Comparison of ENCODE assay signal across 15 cellular contexts in genomic region chr9:136867480-136867879, GRCh38. TPM values are rescaled to one million over a fixed set of nuclear protein-coding genes. Genes with fewer than 3 reads are reported as not detected.
DNase-seq lines count a peak whose midpoint lies in the region; ATAC-seq and TF ChIP-seq lines count a peak whose summit lies in the region.
"Had no signal": no experiment of that assay in that cellular context is flagged by ENCODE, and none has a peak within 500 bp of the region (broad histone marks: within the 10 kb centered on the region; RNA-seq: fewer than 3 reads in every experiment).

No MANE protein-coding gene starts in this region.

- H3K9me3 ChIP-seq in endodermal cell (ENCODE audit: control insufficient read depth, low read length) (peaks cover 36% of the 10 kb centered on the region), skeletal muscle satellite cell (replicated peaks; ENCODE audit: low read length) (no peaks in the 10 kb centered on the region)
- H3K9me3 ChIP-seq: colonic mucosa, pancreas, vagina had no signal

- peaks cover 16% of the 10 kb centered on the region for H3K4me1 Mint-ChIP-seq in activated T-cell treated with anti-CD3 and anti-CD28 coated beads, Interleukin-2, amount 50 U/mL, for 72 hours (ENCODE audit: low read depth)
- H3K4me1 Mint-ChIP-seq in endodermal cell, result peaks cover 3% of the 10 kb centered on the region

- H3K36me3 ChIP-seq in endodermal cell (ENCODE audit: control insufficient read depth, insufficient read depth, low read length) (peaks cover 20% of the 10 kb centered on the region), skeletal muscle satellite cell (ENCODE audit: insufficient read depth, low read length) (peaks cover 22% of the 10 kb centered on the region)

- 96 to 98% methylated on average over 5 to 18 of the region's 18 CpGs for WGBS in endodermal cell (ENCODE audit: insufficient coverage in 1 of 2, insufficient read length in 1 of 2), 2 experiments

- CTCF ChIA-PET in RWPE1 (lab: Yijun Ruan, JAX), result no interaction called here

- H3K27me3 ChIP-seq in endodermal cell (ENCODE audit: control insufficient read depth, insufficient read depth, low read length, poor library complexity, severe bottlenecking), result no peaks in the 10 kb centered on the region
- no peaks in the 10 kb centered on the region for H3K27me3 ChIP-seq in skeletal muscle satellite cell (ENCODE audit: control insufficient read depth, insufficient read depth, low read length)
- H3K27me3 ChIP-seq: colonic mucosa, pancreas, vagina had no signal

- no peak overlapping the region for H3K4me2 ChIP-seq in skeletal muscle satellite cell (ENCODE audit: low read length)

- H3K9ac ChIP-seq in endodermal cell (ENCODE audit: extremely low read depth, low read length, poor library complexity, severe bottlenecking), result no peak overlapping the region
- no peak overlapping the region for H3K9ac ChIP-seq in skeletal muscle satellite cell (ENCODE audit: low read depth, low read length)

- H3K27me3 Mint-ChIP-seq in activated T-cell treated with anti-CD3 and anti-CD28 coated beads, Interleukin-2, amount 50 U/mL, for 72 hours (ENCODE audit: low read depth), result no peaks in the 10 kb centered on the region
- H3K27me3 Mint-ChIP-seq in endodermal cell (ENCODE audit: insufficient read depth), result no peaks in the 10 kb centered on the region

- no peak for DNase-seq in activated T-cell treated with anti-CD3 and anti-CD28 coated beads, Interleukin-2, amount 50 U/mL, for 72 hours
- no peak for DNase-seq in activated T-cell treated with anti-CD3 and anti-CD28 coated beads, Interleukin-2, amount 50 U/mL, for 48 hours
- DNase-seq in RWPE1 (ENCODE audit: low spot score), result no peak
- no peak for DNase-seq in endodermal cell
- no peak for DNase-seq in Kasumi-1 (lab: John Stamatoyannopoulos, UW)
- no peak for DNase-seq in stimulated activated CD4-positive, alpha-beta T cell treated with anti-CD3 and anti-CD28 coated beads, Interleukin-2, amount 100 ng/mL, for 48 hours
- DNase-seq in NCI-H2227 treated with DMSO at 0.1 percent for 48 hours (lab: John Stamatoyannopoulos, UW), result no peak
- DNase-seq: activated CD4-positive, alpha-beta T cell treated with anti-CD3 and anti-CD28 coated beads, Interleukin-2, amount 50 U/mL, for 1 hour; NCI-H2171; stimulated activated CD4-positive, alpha-beta T cell treated with anti-CD3 and anti-CD28 coated beads, Interleukin-15, amount 100 ng/mL, for 24 hours had no signal

- TF ChIP-seq CTCF in RWPE1 (conservative IDR thresholded peaks at IDR 0.05; ENCODE audit: low read depth) (no peak), endodermal cell (conservative IDR thresholded peaks at IDR 0.05) (no peak)

- H3K27ac ChIP-seq in RWPE1 (0 out of 2 replicates have a peak overlapping the region, but pooled peaks have one; percentile 36), endodermal cell (ENCODE audit: low read depth, low read length) (no peak overlapping the region)
- H3K27ac ChIP-seq: colonic mucosa, vagina had no signal

- peaks cover 0 to 2% of the 10 kb centered on the region in 2 donors for H3K9me3 Mint-ChIP-seq in activated T-cell treated with anti-CD3 and anti-CD28 coated beads, Interleukin-2, amount 50 U/mL, for 72 hours
- peaks cover 53% of the 10 kb centered on the region for H3K9me3 Mint-ChIP-seq in endodermal cell

- peaks cover 5 to 6% of the 10 kb centered on the region in 2 donors for H3K36me3 Mint-ChIP-seq in activated T-cell treated with anti-CD3 and anti-CD28 coated beads, Interleukin-2, amount 50 U/mL, for 72 hours (ENCODE audit: insufficient read depth in 2 of 2)
- H3K36me3 Mint-ChIP-seq in endodermal cell (ENCODE audit: low read depth), result peaks cover 35% of the 10 kb centered on the region

- no peak for ATAC-seq in activated T-cell treated with anti-CD3 and anti-CD28 coated beads, Interleukin-2, amount 50 U/mL, for 72 hours (replicated peaks in 1 of 2)
- ATAC-seq: pancreas, SK-N-SH treated with all-trans-retinoic acid at 6 μM for 48 hours had no signal

- POLR2A ChIA-PET in RWPE1 (lab: Yijun Ruan, JAX; ENCODE audit: low non-redundant PET), result interaction anchor here (0.7 kb wide), 1 partner anchor 21 kb away, joined by 3 read pairs; no protein-coding TSS in a partner anchor

- H3K4me1 ChIP-seq in endodermal cell (ENCODE audit: control insufficient read depth, insufficient read depth, low read length) (no peaks in the 10 kb centered on the region), skeletal muscle satellite cell (ENCODE audit: control insufficient read depth, insufficient read depth, low read length) (peaks cover 7% of the 10 kb centered on the region)

- H3K4me3 Mint-ChIP-seq in activated T-cell treated with anti-CD3 and anti-CD28 coated beads, Interleukin-2, amount 50 U/mL, for 72 hours, result peak overlapping the region; percentile 58 to 78
- peak overlapping the region; percentile 70 for H3K4me3 Mint-ChIP-seq in endodermal cell

- H3K4me3 ChIP-seq in endodermal cell (ENCODE audit: low read length) (peak overlapping the region; percentile 56), skeletal muscle satellite cell (ENCODE audit: low read length) (peak overlapping the region; percentile 95)

- H3K27ac Mint-ChIP-seq in activated T-cell treated with anti-CD3 and anti-CD28 coated beads, Interleukin-2, amount 50 U/mL, for 72 hours, result no peak overlapping the region
- H3K27ac Mint-ChIP-seq in endodermal cell, result no peak overlapping the region

RNA-seq across cellular contexts. Expression of gene EDF1, which starts 1.4 kb away (rescaled TPM):
- 100 to 1,000 TPM; 254 to 267 TPM for total RNA-seq in activated T-cell treated with anti-CD3 and anti-CD28 coated beads, Interleukin-2, amount 50 U/mL, for 72 hours
- 100 to 1,000 TPM; 326 to 339 TPM for total RNA-seq in endodermal cell
- 226 TPM for polyA plus RNA-seq in endodermal cell (2013, experiment 1 of 2)
- 225 TPM for polyA plus RNA-seq in endodermal cell (2013, experiment 2 of 2)
- 209 and 288 TPM in 2 replicates for total RNA-seq in skeletal muscle satellite cell (2012; rRNA removed)

RNA-seq across cellular contexts. Expression of gene MAMDC4, which starts 15.3 kb away (rescaled TPM):
- 10 to 100 TPM; 11.7 to 14.8 TPM for total RNA-seq in activated T-cell treated with anti-CD3 and anti-CD28 coated beads, Interleukin-2, amount 50 U/mL, for 72 hours
- 10 to 100 TPM in 1 of 2 donors, 1 to 10 TPM in 1; 6.8 to 15.4 TPM for total RNA-seq in endodermal cell
- 11.5 TPM for polyA plus RNA-seq in endodermal cell (2013, experiment 1 of 2)
- 9.9 TPM for polyA plus RNA-seq in endodermal cell (2013, experiment 2 of 2)
- 0.51 and 0.66 TPM in 2 replicates for total RNA-seq in skeletal muscle satellite cell (2012; rRNA removed)

RNA-seq across cellular contexts. Expression of gene PHPT1, which starts 18.3 kb away (rescaled TPM):
- 100 to 1,000 TPM in 1 of 2 donors, 10 to 100 TPM in 1; 95.7 to 111 TPM for total RNA-seq in activated T-cell treated with anti-CD3 and anti-CD28 coated beads, Interleukin-2, amount 50 U/mL, for 72 hours
- total RNA-seq in endodermal cell, result 100 to 1,000 TPM; 107 to 122 TPM
- 171 TPM for polyA plus RNA-seq in endodermal cell (2013, experiment 1 of 2)
- 174 TPM for polyA plus RNA-seq in endodermal cell (2013, experiment 2 of 2)
- 63.6 and 65.7 TPM in 2 replicates for total RNA-seq in skeletal muscle satellite cell (2012; rRNA removed)

RNA-seq across cellular contexts. Expression of gene TRAF2, which starts 18.8 kb away (rescaled TPM):
- 10 to 100 TPM; 53.5 to 73.3 TPM for total RNA-seq in activated T-cell treated with anti-CD3 and anti-CD28 coated beads, Interleukin-2, amount 50 U/mL, for 72 hours
- 10 to 100 TPM; 45.9 to 55.1 TPM for total RNA-seq in endodermal cell
- polyA plus RNA-seq in endodermal cell (2013, experiment 1 of 2), result 20.1 TPM
- polyA plus RNA-seq in endodermal cell (2013, experiment 2 of 2), result 20.4 TPM
- 10.6 and 11.6 TPM in 2 replicates for total RNA-seq in skeletal muscle satellite cell (2012; rRNA removed)

RNA-seq across cellular contexts. Expression of gene AJM1, which starts 25.2 kb away (rescaled TPM):
- 1 to 10 TPM; 5.3 to 5.7 TPM for total RNA-seq in activated T-cell treated with anti-CD3 and anti-CD28 coated beads, Interleukin-2, amount 50 U/mL, for 72 hours
- total RNA-seq in endodermal cell, result 1 to 10 TPM; 1.4 to 3.5 TPM
- 1.9 TPM for polyA plus RNA-seq in endodermal cell (2013, experiment 1 of 2)
- 1.7 TPM for polyA plus RNA-seq in endodermal cell (2013, experiment 2 of 2)
- 1.5 TPM in 2 replicates for total RNA-seq in skeletal muscle satellite cell (2012; rRNA removed)
